9 cellular contexts compared by ENCODE assay signal in the genomic region with DNA sequence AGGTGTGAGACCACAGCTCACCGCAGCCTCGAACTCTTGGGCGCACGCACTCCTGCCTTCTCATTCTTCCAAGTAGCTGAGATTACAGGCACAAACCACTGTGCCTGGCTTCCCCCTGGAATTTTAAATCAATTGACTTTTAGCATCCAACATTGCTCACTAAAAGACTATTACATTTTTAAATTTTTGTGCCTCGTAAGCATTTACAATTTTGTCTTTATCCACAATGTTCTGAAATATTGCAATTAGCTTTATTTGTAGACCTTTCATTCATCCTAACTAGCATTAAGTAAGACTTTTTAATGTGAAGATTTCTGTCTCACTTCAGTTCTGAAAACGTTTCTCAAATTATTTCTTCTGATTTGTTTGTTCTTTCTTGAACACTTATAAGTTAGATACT.
"Had no signal": no experiment of that assay in that cellular context is flagged by ENCODE, and none has a peak within 500 bp of the region (broad histone marks: within the 10 kb centered on the region; RNA-seq: fewer than 3 reads in every experiment).

No MANE protein-coding gene starts in this region.

- H3K4me3 Mint-ChIP-seq: H9, HFFc6 had no signal

- H3K9me3 Mint-ChIP-seq: HFFc6, IgD-negative memory B cell had no signal

- H3K36me3 Mint-ChIP-seq: IgD-negative memory B cell had no signal

- DNase-seq: GM23248, GOT3, H9, HCEC 1CT, HFFc6, KG1 had no signal

- H3K27ac Mint-ChIP-seq: H9, HFFc6, IgD-negative memory B cell had no signal

- H3K4me3 ChIP-seq: GM23248 had no signal

- H3K4me1 Mint-ChIP-seq: IgD-negative memory B cell had no signal

- H3K9ac ChIP-seq: GM23248 had no signal

- FAIRE-seq: H54 had no signal

- H3K27ac ChIP-seq: GM23248, HL-60 had no signal
